1 cellular context compared by ENCODE assay signal in the genomic region with DNA sequence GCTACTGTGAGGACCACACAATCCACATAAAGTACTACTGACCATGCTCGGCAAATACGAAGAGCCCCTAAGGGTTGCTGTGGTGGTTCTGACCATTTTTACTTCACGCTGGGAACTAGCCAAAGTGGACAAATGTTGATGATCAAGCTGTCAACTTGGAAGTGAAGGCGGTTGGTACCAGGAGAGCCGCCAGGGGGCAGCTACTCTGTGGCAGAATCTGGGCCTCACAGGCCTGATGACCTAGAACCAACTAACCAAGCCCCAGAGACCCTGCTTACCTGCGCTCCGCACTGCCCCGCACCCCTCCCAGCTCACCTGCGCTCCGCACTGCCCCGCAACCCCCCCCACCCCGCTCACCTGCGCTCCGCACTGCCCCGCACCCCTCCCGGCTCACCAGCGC.
TF ChIP-seq lines count a peak whose summit lies in the region.

No MANE protein-coding gene starts in this region.

TF ChIP-seq in A549, 52 proteins besides CTCF, POLR2A, EP300 and RAD21 (continued from another document):
- TF ChIP-seq, protein P1, sequence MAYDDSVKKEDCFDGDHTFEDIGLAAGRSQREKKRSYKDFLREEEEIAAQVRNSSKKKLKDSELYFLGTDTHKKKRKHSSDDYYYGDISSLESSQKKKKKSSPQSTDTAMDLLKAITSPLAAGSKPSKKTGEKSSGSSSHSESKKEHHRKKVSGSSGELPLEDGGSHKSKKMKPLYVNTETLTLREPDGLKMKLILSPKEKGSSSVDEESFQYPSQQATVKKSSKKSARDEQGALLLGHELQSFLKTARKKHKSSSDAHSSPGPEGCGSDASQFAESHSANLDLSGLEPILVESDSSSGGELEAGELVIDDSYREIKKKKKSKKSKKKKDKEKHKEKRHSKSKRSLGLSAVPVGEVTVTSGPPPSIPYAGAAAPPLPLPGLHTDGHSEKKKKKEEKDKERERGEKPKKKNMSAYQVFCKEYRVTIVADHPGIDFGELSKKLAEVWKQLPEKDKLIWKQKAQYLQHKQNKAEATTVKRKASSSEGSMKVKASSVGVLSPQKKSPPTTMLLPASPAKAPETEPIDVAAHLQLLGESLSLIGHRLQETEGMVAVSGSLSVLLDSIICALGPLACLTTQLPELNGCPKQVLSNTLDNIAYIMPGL (CRISPR knock-in tag; IDR thresholded peaks at IDR 0.05; ENCODE audit: borderline replicate concordance), result no peak
- TF ChIP-seq EHMT2 (IDR thresholded peaks at IDR 0.05; ENCODE audit: low read depth), result no peak
